ENCODE assay signal across 13 cellular contexts in genomic region chr10:102300912-102301311, GRCh38. TPM values are rescaled to one million over a fixed set of nuclear protein-coding genes. Genes with fewer than 3 reads are reported as not detected.
DNase-seq lines count a peak whose midpoint lies in the region; ATAC-seq, FAIRE-seq and TF ChIP-seq lines count a peak whose summit lies in the region.
"Not testable (repeated sequence)": the region's sequence is repeated elsewhere in the genome, so short reads cannot be mapped to it uniquely, and the experiment has no call there.
"Had no signal": no experiment of that assay in that cellular context is flagged by ENCODE, and none has a peak within 500 bp of the region (broad histone marks: within the 10 kb centered on the region; RNA-seq: fewer than 3 reads in every experiment).

No MANE protein-coding gene starts in this region.

- in situ Hi-C loops in HepG2 (cut with HindIII; ENCODE audit: extremely low pct_ligation_motif_present, low pct_unique_long_range_greater_than_20kb) = not testable (repeated sequence)

- not testable (repeated sequence) for H2AFZ ChIP-seq in astrocyte (ENCODE audit: low read depth, low read length); HepG2 (ENCODE audit: low read length)

- H3K27ac ChIP-seq in astrocyte (ENCODE audit: low read depth, low read length) (peak overlapping the region; percentile 91), cardiac muscle cell (peak overlapping the region; percentile 66), HepG2 (ENCODE audit: extremely low read length, insufficient read depth, low read length) (peak overlapping the region; percentile 40), spleen (peak overlapping the region in 6 of 8 donors; percentile 3 to 55 (median 44))

- H3K4me1 ChIP-seq in astrocyte (ENCODE audit: insufficient read depth, low read length) (peaks cover 21% of the 10 kb centered on the region), cardiac muscle cell (ENCODE audit: low read depth) (peaks cover 11% of the 10 kb centered on the region), HepG2 (ENCODE audit: insufficient read depth, low read length) (peaks cover 21% of the 10 kb centered on the region), spleen (peaks cover 3 to 18% (median 9%) of the 10 kb centered on the region in 6 donors)

- not testable (repeated sequence) for FAIRE-seq in astrocyte (lab: Jason Lieb, UNC); HepG2 (lab: Jason Lieb, UNC)

- H3K4me1 Mint-ChIP-seq in HFFc6 (ENCODE audit: low read depth) (peaks cover 51% of the 10 kb centered on the region), astrocyte (ENCODE audit: low read depth, unreplicated experiment) (peaks cover 23% of the 10 kb centered on the region), progenitor cell of endocrine pancreas (ENCODE audit: low read depth) (peaks cover 15% of the 10 kb centered on the region)
- peaks cover 32% of the 10 kb centered on the region for H3K4me1 Mint-ChIP-seq in activated CD4-positive, alpha-beta memory T cell treated with anti-CD3 and anti-CD28 coated beads for 36 hours (ENCODE audit: low read depth)

- H3K4me3 Mint-ChIP-seq in HFFc6 = peak overlapping the region; percentile 78
- not testable (repeated sequence) for H3K4me3 Mint-ChIP-seq in activated CD4-positive, alpha-beta memory T cell treated with anti-CD3 and anti-CD28 coated beads for 36 hours; astrocyte (ENCODE audit: unreplicated experiment); progenitor cell of endocrine pancreas (ENCODE audit: low read depth)

- peak overlapping the region; percentile 79 for H3K9ac ChIP-seq in astrocyte (ENCODE audit: low read length)
- not testable (repeated sequence) for H3K9ac ChIP-seq in HepG2 (ENCODE audit: insufficient read depth, low read depth, low read length)

- TF ChIP-seq CTCF in HFFc6 (IDR thresholded peaks at IDR 0.05); astrocyte (IDR thresholded peaks at IDR 0.05; ENCODE audit: insufficient read depth, low read depth, low read length); cardiac muscle cell (IDR thresholded peaks at IDR 0.05; ENCODE audit: low read depth, low read length); HepG2 (CRISPR knock-in tag; IDR thresholded peaks at IDR 0.05); progenitor cell of endocrine pancreas (IDR thresholded peaks at IDR 0.05; ENCODE audit: unreplicated experiment); spleen (IDR thresholded peaks at IDR 0.05 in 8 of 11, conservative IDR thresholded peaks at IDR 0.05 in 3 of 11): not testable (repeated sequence)

- intact Hi-C loops in activated CD4-positive, alpha-beta memory T cell treated with anti-CD3 and anti-CD28 coated beads for 36 hours (cut with micrococcal nuclease) = loop anchor here (1.0 to 2.0 kb wide), 3 partner anchors 18 to 40 kb away; no protein-coding TSS in a partner anchor
- intact Hi-C loops in HepG2 (cut with micrococcal nuclease; ENCODE audit: unreplicated experiment); spleen (cut with DNase I; ENCODE audit: low total_unique reads): not testable (repeated sequence)

- not testable (repeated sequence) for H3K36me3 ChIP-seq in astrocyte (ENCODE audit: insufficient read depth, low read length); cardiac muscle cell; HepG2 (replicated peaks in 1 of 2; ENCODE audit: control insufficient read depth in 1 of 2, insufficient read depth in 2 of 2, low read length in 2 of 2); spleen

- CTCF ChIA-PET in activated CD4-positive, alpha-beta memory T cell treated with anti-CD3 and anti-CD28 coated beads for 36 hours (lab: Charles Lee) = interaction anchor here (1.2 to 6.2 kb wide), 3 partner anchors 10 to 70 kb away, joined by 3 to 40 read pairs (median 6); no protein-coding TSS in a partner anchor
- CTCF ChIA-PET in HepG2 (lab: Yijun Ruan, JAX; ENCODE audit: low intra/inter-chr PET ratio, low total read pairs) = not testable (repeated sequence)

- H3K9me3 Mint-ChIP-seq in HFFc6; activated CD4-positive, alpha-beta memory T cell treated with anti-CD3 and anti-CD28 coated beads for 36 hours; astrocyte (ENCODE audit: unreplicated experiment); progenitor cell of endocrine pancreas (ENCODE audit: low read depth): not testable (repeated sequence)

- not testable (repeated sequence) for TF ChIP-seq POLR2A in HepG2 (IDR thresholded peaks at IDR 0.05; ENCODE audit: insufficient read depth in 1 of 2, low read depth in 2 of 2, low read length in 2 of 2); spleen (IDR thresholded peaks at IDR 0.05)

- TF ChIP-seq EP300 in HepG2 (IDR thresholded peaks at IDR 0.05; ENCODE audit: low read depth in 2 of 2, low read length in 2 of 2); HepG2 (CRISPR knock-in tag; IDR thresholded peaks at IDR 0.05; ENCODE audit: borderline replicate concordance): not testable (repeated sequence)

- H3K27ac Mint-ChIP-seq in HFFc6 = peak overlapping the region; percentile 86
- H3K27ac Mint-ChIP-seq in activated CD4-positive, alpha-beta memory T cell treated with anti-CD3 and anti-CD28 coated beads for 36 hours = peak overlapping the region; percentile 86
- H3K27ac Mint-ChIP-seq in astrocyte (ENCODE audit: unreplicated experiment) = peak overlapping the region; percentile 88
- peak overlapping the region; percentile 70 for H3K27ac Mint-ChIP-seq in progenitor cell of endocrine pancreas

- not testable (repeated sequence) for DNase-seq in HFFc6; activated CD4-positive, alpha-beta memory T cell treated with anti-CD3 and anti-CD28 coated beads for 36 hours; astrocyte (ENCODE audit: low read depth); cardiac muscle cell (ENCODE audit: low read depth in 1 of 2, low spot score in 1 of 2); HepG2 (ENCODE audit: low spot score); progenitor cell of endocrine pancreas (ENCODE audit: low spot score, unreplicated experiment); spleen

- not testable (repeated sequence) for H3K9me3 ChIP-seq in astrocyte (ENCODE audit: insufficient read depth, low read depth, low read length); cardiac muscle cell (ENCODE audit: low read depth); HepG2 (ENCODE audit: low read length); spleen

- H3K79me2 ChIP-seq in astrocyte (ENCODE audit: insufficient read depth, low read length) = peaks cover 68% of the 10 kb centered on the region
- peaks cover 14% of the 10 kb centered on the region for H3K79me2 ChIP-seq in HepG2 (ENCODE audit: insufficient read depth, low read length)

- H3K36me3 Mint-ChIP-seq in HFFc6 (ENCODE audit: low read depth); activated CD4-positive, alpha-beta memory T cell treated with anti-CD3 and anti-CD28 coated beads for 36 hours; astrocyte (ENCODE audit: low read depth, unreplicated experiment); progenitor cell of endocrine pancreas (ENCODE audit: insufficient read depth): not testable (repeated sequence)

- WGBS in HepG2 (ENCODE audit: low lambda C conversion rate) = 3% methylated on average over 2 of the region's 3 CpGs
- 48 to 83% (median 74%) methylated on average over 1 to 3 of the region's 3 CpGs for WGBS in spleen, 5 donors

- ATAC-seq in HepG2 = not testable (repeated sequence)

- H3K27me3 Mint-ChIP-seq in HFFc6 (ENCODE audit: insufficient read depth); activated CD4-positive, alpha-beta memory T cell treated with anti-CD3 and anti-CD28 coated beads for 36 hours; astrocyte (ENCODE audit: low read depth, unreplicated experiment); progenitor cell of endocrine pancreas: not testable (repeated sequence)

- not testable (repeated sequence) for H3K27me3 ChIP-seq in astrocyte (ENCODE audit: insufficient read depth, low read length); cardiac muscle cell; HepG2 (ENCODE audit: control insufficient read depth in 1 of 2, insufficient read depth in 2 of 2, low read length in 2 of 2); spleen (replicated peaks in 1 of 7)

- TF ChIP-seq RAD21 in HepG2 (CRISPR knock-in tag; IDR thresholded peaks at IDR 0.05) = not testable (repeated sequence)

- not testable (repeated sequence) for BruUV-seq in HepG2 (replicated peaks; lab: Mats Ljungman, UMichigan)

- POLR2A ChIA-PET in activated CD4-positive, alpha-beta memory T cell treated with anti-CD3 and anti-CD28 coated beads for 36 hours (lab: Charles Lee) = interaction anchor here (1.0 to 1.4 kb wide), 5 partner anchors 14 to 41 kb away, joined by 3 to 7 read pairs (median 4); no protein-coding TSS in a partner anchor
- POLR2A ChIA-PET in HepG2 (lab: Yijun Ruan, JAX) = not testable (repeated sequence)

- H3K4me3 ChIP-seq in astrocyte (ENCODE audit: insufficient read depth, low read depth, low read length) = peak overlapping the region; percentile 8
- H3K4me3 ChIP-seq in cardiac muscle cell; HepG2 (replicated peaks in 1 of 3; ENCODE audit: insufficient read depth in 1 of 3, low read depth in 2 of 3, low read length in 3 of 3); spleen: not testable (repeated sequence)

- H3K4me2 ChIP-seq in astrocyte (ENCODE audit: low read length) (peak overlapping the region; percentile 80), HepG2 (ENCODE audit: low read depth, low read length) (peak overlapping the region; percentile 32; the same call in 1 of the 2 replicates)

- H4K20me1 ChIP-seq in astrocyte (ENCODE audit: insufficient read depth, low read length) (peaks cover 48% of the 10 kb centered on the region), HepG2 (ENCODE audit: insufficient read depth, low read length) (peaks cover 17% of the 10 kb centered on the region)

RNA-seq across cellular contexts. Expression of gene GBF1, which starts 55.6 kb away (rescaled TPM):
- 10 to 100 TPM; 67.2 to 83.6 (median 74.2) TPM for total RNA-seq in HFFc6 (2021; fragmentation: NEBNext Ultra II Directional; extraction: Animal tissue kit (Norgen Biotek cat#: 25700))
- 10 to 100 TPM; 42.2 to 44.0 TPM for total RNA-seq in activated CD4-positive, alpha-beta memory T cell treated with anti-CD3 and anti-CD28 coated beads for 36 hours
- total RNA-seq in astrocyte (72.8 and 75.2 TPM in 2 replicates), cardiac muscle cell (51.4 and 75.6 TPM in 2 replicates), HepG2 (2016; rRNA removed; fragmentation: Illumina TruSeq; extraction: Trizol) (21.9 and 28.7 TPM in 2 replicates), progenitor cell of endocrine pancreas (52.3 and 54.6 TPM in 2 replicates), spleen (10 to 100 TPM; 36.4 to 42.1 (median 41.3) TPM)
- polyA plus RNA-seq in cardiac muscle cell (42.1 and 62.1 TPM in 2 replicates), HepG2 (2011; rRNA removed) (17.1 and 17.6 TPM in 2 replicates), spleen (10 to 100 TPM in 1 of 3 donors, 1 to 10 TPM in 2; 5.8 to 11.5 (median 7.3) TPM)
- 3.2 and 4.2 TPM in 2 replicates for total RNA-seq in HepG2 (2016; cell fraction: cytosol; rRNA removed; fragmentation: Illumina TruSeq; extraction: Trizol; ENCODE audit: low read depth)
- total RNA-seq in HepG2 (2016; cell fraction: insoluble cytoplasmic fraction; rRNA removed; fragmentation: Illumina TruSeq; extraction: Trizol) = 22.3 and 26.2 TPM in 2 replicates
- 7.6 and 8.1 TPM in 2 replicates for total RNA-seq in HepG2 (2016; cell fraction: membrane; rRNA removed; fragmentation: Illumina TruSeq; extraction: Trizol)
- 23.7 and 28.1 TPM in 2 replicates for total RNA-seq in HepG2 (2016; cell fraction: nucleus; rRNA removed; fragmentation: Illumina TruSeq; extraction: Trizol)
- 6.6 and 6.8 TPM in 2 replicates for polyA plus RNA-seq in HepG2 (2011; cell fraction: cytosol; rRNA removed)
- polyA plus RNA-seq in HepG2 (2011; cell fraction: nucleus; rRNA removed) = 33.9 and 34.6 TPM in 2 replicates
- 17.5 and 19.2 TPM in 2 replicates for polyA plus RNA-seq in HepG2 (2012)
- 1.1 and 1.4 TPM in 2 replicates for polyA plus RNA-seq in HepG2 (2016; cell fraction: cytosol; fragmentation: Illumina TruSeq; extraction: Trizol; ENCODE audit: low read depth)
- 13.0 and 19.5 TPM in 2 replicates for polyA plus RNA-seq in HepG2 (2016; cell fraction: insoluble cytoplasmic fraction; fragmentation: Illumina TruSeq; extraction: Trizol; ENCODE audit: low read depth)
- 2.5 and 3.3 TPM in 2 replicates for polyA plus RNA-seq in HepG2 (2016; cell fraction: membrane; fragmentation: Illumina TruSeq; extraction: Trizol; ENCODE audit: low read depth)
- polyA plus RNA-seq in HepG2 (2016; cell fraction: nucleus; fragmentation: Illumina TruSeq; extraction: Trizol; ENCODE audit: insufficient read depth, low read depth) = 34.6 and 42.2 TPM in 2 replicates
- 41.9 and 48.3 TPM in 2 replicates for polyA minus RNA-seq in HepG2 (2011; rRNA and poly(A)+ RNA removed; ENCODE audit: low replicate concordance)
- polyA minus RNA-seq in HepG2 (2011; cell fraction: cytosol; rRNA and poly(A)+ RNA removed) = 21.2 and 23.7 TPM in 2 replicates
- polyA minus RNA-seq in HepG2 (2011; cell fraction: nucleus; rRNA and poly(A)+ RNA removed) = 31.8 and 43.1 TPM in 2 replicates

RNA-seq across cellular contexts. Expression of gene PITX3, which starts 59.6 kb away (rescaled TPM):
- under 1 TPM in 1 of 6 experiments, not detected in 5; 0.14 TPM for total RNA-seq in HFFc6 (2021; fragmentation: NEBNext Ultra II Directional; extraction: Animal tissue kit (Norgen Biotek cat#: 25700))
- total RNA-seq in activated CD4-positive, alpha-beta memory T cell treated with anti-CD3 and anti-CD28 coated beads for 36 hours = 1 to 10 TPM; 1.1 to 1.4 TPM
- total RNA-seq in astrocyte (1.6 and 1.7 TPM in 2 replicates), cardiac muscle cell (5.5 and 14.3 TPM in 2 replicates), HepG2 (2016; rRNA removed; fragmentation: Illumina TruSeq; extraction: Trizol) (not detected in 2 replicates), progenitor cell of endocrine pancreas (not detected in 2 replicates), spleen (not detected)
- polyA plus RNA-seq in cardiac muscle cell (7.9 and 19.2 TPM in 2 replicates), HepG2 (2011; rRNA removed) (not detected in 2 replicates), spleen (not detected)
- total RNA-seq in HepG2 (2016; cell fraction: cytosol; rRNA removed; fragmentation: Illumina TruSeq; extraction: Trizol; ENCODE audit: low read depth) = not detected in 2 replicates
- not detected in 2 replicates for total RNA-seq in HepG2 (2016; cell fraction: insoluble cytoplasmic fraction; rRNA removed; fragmentation: Illumina TruSeq; extraction: Trizol)
- 0.14 TPM in 1 of 2 replicates, not detected in the other for total RNA-seq in HepG2 (2016; cell fraction: membrane; rRNA removed; fragmentation: Illumina TruSeq; extraction: Trizol)
- total RNA-seq in HepG2 (2016; cell fraction: nucleus; rRNA removed; fragmentation: Illumina TruSeq; extraction: Trizol) = not detected in 2 replicates
- polyA plus RNA-seq in HepG2 (2011; cell fraction: cytosol; rRNA removed) = 0.05 TPM in 1 of 2 replicates, not detected in the other
- 0.11 TPM in 1 of 2 replicates, not detected in the other for polyA plus RNA-seq in HepG2 (2011; cell fraction: nucleus; rRNA removed)
- not detected in 2 replicates for polyA plus RNA-seq in HepG2 (2012)
- 0.11 and 0.28 TPM in 2 replicates for polyA plus RNA-seq in HepG2 (2016; cell fraction: cytosol; fragmentation: Illumina TruSeq; extraction: Trizol; ENCODE audit: low read depth)
- polyA plus RNA-seq in HepG2 (2016; cell fraction: insoluble cytoplasmic fraction; fragmentation: Illumina TruSeq; extraction: Trizol; ENCODE audit: low read depth) = not detected in 2 replicates
- polyA plus RNA-seq in HepG2 (2016; cell fraction: membrane; fragmentation: Illumina TruSeq; extraction: Trizol; ENCODE audit: low read depth) = 0.12 TPM in 1 of 2 replicates, not detected in the other
- polyA plus RNA-seq in HepG2 (2016; cell fraction: nucleus; fragmentation: Illumina TruSeq; extraction: Trizol; ENCODE audit: insufficient read depth, low read depth) = not detected in 2 replicates
- polyA minus RNA-seq in HepG2 (2011; rRNA and poly(A)+ RNA removed; ENCODE audit: low replicate concordance) = not detected in 2 replicates
- polyA minus RNA-seq in HepG2 (2011; cell fraction: cytosol; rRNA and poly(A)+ RNA removed) = not detected in 2 replicates
- not detected in 2 replicates for polyA minus RNA-seq in HepG2 (2011; cell fraction: nucleus; rRNA and poly(A)+ RNA removed)
- total RNA-seq: A673; CD4-positive, CD25-positive, alpha-beta regulatory T cell; HT1080; PC-3; RPMI7951 had no signal
- polyA plus RNA-seq: BJ; CD4-positive, CD25-positive, alpha-beta regulatory T cell had no signal

Comparison
In these comparisons a context has a peak if more than half of its experiments do, and no peak if none do; other contexts are left out.
1. H3K27ac ChIP-seq: peak in every context shown above with its lines; median percentile 91 in astrocyte; 66 in cardiac muscle cell; 44 in spleen; 40 in HepG2.